17 cellular contexts compared by ENCODE assay signal in the genomic region with DNA sequence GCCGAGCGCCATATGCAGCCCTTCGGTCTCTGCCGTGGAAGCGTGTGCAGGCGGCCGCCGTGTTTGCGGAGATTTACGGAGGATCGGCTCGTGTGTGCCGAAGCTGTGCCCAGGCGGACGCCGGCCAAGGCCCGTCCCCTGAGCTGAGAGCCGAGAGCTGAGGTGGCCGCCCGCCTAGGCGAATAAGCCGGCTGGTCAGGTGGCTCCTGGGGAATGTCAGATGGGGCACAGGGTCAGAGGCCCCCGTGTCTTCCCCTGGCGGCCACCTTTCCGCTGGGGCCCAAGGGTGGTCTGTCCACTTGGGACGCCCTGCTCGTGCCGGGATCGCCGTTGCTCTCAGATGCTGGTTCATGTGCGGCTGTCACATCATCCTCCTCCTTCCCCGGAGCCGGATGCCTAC.
A peak's percentile ranks its signal among the peaks of the same experiment; 100 is the strongest.
DNase-seq lines count a peak whose midpoint lies in the region; ATAC-seq and TF ChIP-seq lines count a peak whose summit lies in the region.
"Had no signal": no experiment of that assay in that cellular context is flagged by ENCODE, and none has a peak within 500 bp of the region (broad histone marks: within the 10 kb centered on the region; RNA-seq: fewer than 3 reads in every experiment).

No MANE protein-coding gene starts in this region.

- no peak for TF ChIP-seq CTCF in retinal pigment epithelial cell (conservative IDR thresholded peaks at IDR 0.05; ENCODE audit: low read depth, low read length)
- no peak for TF ChIP-seq CTCF in vagina (IDR thresholded peaks at IDR 0.05)

- WGBS in right cardiac atrium: 55% methylated on average over 33 of the region's 33 CpGs

- H3K4me1 ChIP-seq in right cardiac atrium (ENCODE audit: control insufficient read depth, insufficient read depth, low read length) (peaks cover 2% of the 10 kb centered on the region), vagina (peaks cover 13% of the 10 kb centered on the region)

- DNase-seq in Right ventricle myocardium superior (peak; percentile 53), cardiac septum (ENCODE audit: low spot score) (no peak), right cardiac atrium (peak; percentile 19 to 67 (median 62)), retinal pigment epithelial cell (ENCODE audit: low read depth) (no peak), vagina (ENCODE audit: extremely low spot score in 2 of 2) (no peak), NCI-H774 (lab: John Stamatoyannopoulos, UW) (no peak)
- no peak for DNase-seq in activated naive CD4-positive, alpha-beta T cell treated with Interleukin-2 at 50 U/mL for 16 hours
- DNase-seq: activated CD4-positive, alpha-beta T cell treated with anti-CD3 and anti-CD28 coated beads for 36 hours; Kasumi-1; mesendoderm; NCI-H446; PC-3; T-helper 1 cell; trophoblast cell had no signal

- peak overlapping the region; percentile 29 for H3K4me3 ChIP-seq in right cardiac atrium (ENCODE audit: low read length)
- peak overlapping the region; percentile 29 for H3K4me3 ChIP-seq in retinal pigment epithelial cell (ENCODE audit: low read length)
- peak overlapping the region; percentile 38 to 39 for H3K4me3 ChIP-seq in vagina
- H3K4me3 ChIP-seq: cardiac muscle cell had no signal

- H3K27me3 ChIP-seq in right cardiac atrium (ENCODE audit: control insufficient read depth, insufficient read depth) (no peaks in the 10 kb centered on the region), vagina (no peaks in the 10 kb centered on the region)

- peak; percentile 54 for ATAC-seq in Right ventricle myocardium superior (ENCODE audit: poor library complexity)
- peak; percentile 41 for ATAC-seq in right cardiac atrium
- ATAC-seq in activated CD4-positive, CD25-positive, alpha-beta regulatory T cell treated with anti-CD3 and anti-CD28 coated beads, Interleukin-2, amount 50 U/mL, for 24 hours: no peak
- ATAC-seq: activated CD4-positive, alpha-beta T cell treated with anti-CD3 and anti-CD28 coated beads for 36 hours; PC-3 had no signal

- H3K27ac ChIP-seq in right cardiac atrium (ENCODE audit: low read length) (no peak overlapping the region), vagina (peak overlapping the region; percentile 44)
- H3K27ac ChIP-seq: cardiac muscle cell, HL-60 had no signal

- no peaks in the 10 kb centered on the region for H3K36me3 ChIP-seq in vagina
- H3K36me3 ChIP-seq: cardiac muscle cell had no signal

- intact Hi-C loops in Right ventricle myocardium superior (cut with DNase I): no loop called here
- intact Hi-C loops in cardiac septum (cut with DNase I): no loop called here
- intact Hi-C loops in right cardiac atrium (cut with DNase I): no loop called here
- intact Hi-C loops in vagina (cut with DNase I): no loop called here

- H3K9me3 ChIP-seq in right cardiac atrium (ENCODE audit: control insufficient read depth, low read length) (no peaks in the 10 kb centered on the region), vagina (no peaks in the 10 kb centered on the region)

- TF ChIP-seq POLR2A in vagina (IDR thresholded peaks at IDR 0.05): no peak

Comparison
In these comparisons a context has a peak if more than half of its experiments do, and no peak if none do; other contexts are left out.
1. DNase-seq: peak in Right ventricle myocardium superior (single experiment) and right cardiac atrium (3 of 3); none in cardiac septum (single experiment), retinal pigment epithelial cell (single experiment), vagina (0 of 2), NCI-H774 (single experiment) and activated naive CD4-positive, alpha-beta T cell treated with Interleukin-2 at 50 U/mL for 16 hours (single experiment).
2. ATAC-seq: peak in Right ventricle myocardium superior (single experiment) and right cardiac atrium (2 of 2); none in activated CD4-positive, CD25-positive, alpha-beta regulatory T cell treated with anti-CD3 and anti-CD28 coated beads, Interleukin-2, amount 50 U/mL, for 24 hours (0 of 2).
3. Peak in every context shown above with its lines, with median percentiles within 50 percentile points of each other: H3K4me3 ChIP-seq.